In genomic region chr14:33691907-33692306, GRCh38 we compare ENCODE assay signal across 25 cellular contexts.
"Had no signal": no experiment of that assay in that cellular context is flagged by ENCODE, and none has a peak within 500 bp of the region (broad histone marks: within the 10 kb centered on the region; RNA-seq: fewer than 3 reads in every experiment).

No MANE protein-coding gene starts in this region.

- H2AFZ ChIP-seq: neural progenitor cell, parathyroid adenoma had no signal

- H3K9me3 Mint-ChIP-seq: natural killer cell; neural progenitor cell; T-helper 2 cell treated with Interferon-gamma antibody and Interleukin-4, amounts not matched to agents 5 μg/mL and 100 μg/mL, for 36 hours had no signal

- H3K27me3 ChIP-seq: body of pancreas, neural progenitor cell, spleen, suprapubic skin, tibial artery had no signal

- H3K27ac ChIP-seq: body of pancreas, left lung, lower lobe of right lung, neural progenitor cell, parathyroid adenoma, spleen, suprapubic skin had no signal

- H3K4me2 ChIP-seq: neural progenitor cell had no signal

- DNase-seq: activated CD4-positive, alpha-beta T cell treated with anti-CD3 and anti-CD28 coated beads for 4 hours; activated CD4-positive, alpha-beta T cell treated with anti-CD3 and anti-CD28 coated beads, Interleukin-2, amount 50 U/mL, for 4 hours; activated CD4-positive, CD25-positive, alpha-beta regulatory T cell; activated CD8-positive, alpha-beta memory T cell treated with anti-CD3 and anti-CD28 coated beads for 24 hours; activated effector memory CD4-positive, alpha-beta T cell treated with Interleukin-2 at 50 U/mL for 16 hours; activated naive CD4-positive, alpha-beta T cell treated with Interleukin-2 at 50 U/mL for 16 hours; anterior cingulate cortex; body of pancreas; caudate nucleus; foreskin fibroblast; left lung; lower lobe of right lung; mesendoderm; natural killer cell; occipital lobe; right cardiac atrium; spleen; stimulated activated naive CD4-positive, alpha-beta T cell; tibial artery had no signal

- H3K9me3 ChIP-seq: body of pancreas, left lung, lower lobe of right lung, spleen, suprapubic skin, tibial artery had no signal

- ATAC-seq: body of pancreas, esophagus mucosa, left lung, lower lobe of right lung, natural killer cell, right cardiac atrium had no signal

- H3K4me1 Mint-ChIP-seq: natural killer cell had no signal

- H3K36me3 ChIP-seq: left lung, lower lobe of right lung, neural progenitor cell, spleen, suprapubic skin, tibial artery had no signal

- H3K9ac ChIP-seq: neural progenitor cell, parathyroid adenoma had no signal

- H3K4me3 Mint-ChIP-seq: activated naive CD8-positive, alpha-beta T cell; natural killer cell; neural progenitor cell; T-helper 2 cell treated with Interferon-gamma antibody and Interleukin-4, amounts not matched to agents 5 μg/mL and 100 μg/mL, for 36 hours had no signal

- H3K79me2 ChIP-seq: parathyroid adenoma had no signal

- H3K36me3 Mint-ChIP-seq: activated naive CD8-positive, alpha-beta T cell; natural killer cell; neural progenitor cell had no signal

- H3K27ac Mint-ChIP-seq: activated naive CD8-positive, alpha-beta T cell; natural killer cell; neural progenitor cell; T-helper 2 cell treated with Interferon-gamma antibody and Interleukin-4, amounts not matched to agents 5 μg/mL and 100 μg/mL, for 36 hours had no signal

- H3K4me3 ChIP-seq: body of pancreas, left lung, lower lobe of right lung, neural progenitor cell, spleen, suprapubic skin, tibial artery had no signal

- H3K4me1 ChIP-seq: body of pancreas, left lung, lower lobe of right lung, parathyroid adenoma, spleen, suprapubic skin had no signal
